Comparison of ENCODE assay signal across 8 cellular contexts in the genomic region with DNA sequence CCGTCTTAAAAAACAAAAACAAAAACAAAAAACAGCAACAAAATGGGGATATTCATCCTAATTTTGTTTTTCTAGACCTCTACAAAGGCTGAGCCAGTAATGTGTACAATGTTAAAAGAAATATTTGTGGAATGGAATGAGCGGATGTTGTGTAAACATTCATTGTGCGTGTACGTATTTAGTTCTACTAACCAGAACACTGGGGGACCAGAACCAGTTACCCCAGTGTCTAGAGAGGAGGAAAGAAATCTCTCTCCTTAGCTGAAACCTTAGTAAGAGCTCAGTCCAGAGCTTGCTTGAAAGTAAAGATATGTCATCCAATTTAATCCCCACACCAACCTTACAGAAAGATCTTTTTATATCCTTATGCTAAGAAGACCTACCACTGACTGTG.
A peak's percentile ranks its signal among the peaks of the same experiment; 100 is the strongest.
DNase-seq lines count a peak whose midpoint lies in the region; ATAC-seq and TF ChIP-seq lines count a peak whose summit lies in the region.

No MANE protein-coding gene starts in this region.

- H2AFZ ChIP-seq in OCI-LY7 (ENCODE audit: low read length): peak overlapping the region; percentile 77

- no peak overlapping the region for H3K4me3 Mint-ChIP-seq in dendritic cell treated with granulocyte-macrophage colony-stimulating factor and Interleukin-4, amounts not matched to agents 40 ng/mL and 50 ng/mL, for 4 days

- TF ChIP-seq CTCF in OCI-LY7 (conservative IDR thresholded peaks at IDR 0.05; ENCODE audit: low read length) (no peak), neutrophil (IDR thresholded peaks at IDR 0.05) (no peak)

- no peak for ATAC-seq in HG02970 (IDR thresholded peaks at IDR 0.05; ENCODE audit: low FRiP score, unreplicated experiment)

- no peaks in the 10 kb centered on the region for H3K36me3 ChIP-seq in BLaER1 treated with 17β-estradiol and CSF1 and Interleukin-3, amounts not matched to agents 10 nM and 100 nM
- no peaks in the 10 kb centered on the region for H3K36me3 ChIP-seq in OCI-LY7 (ENCODE audit: insufficient read depth, low read length)
- no peaks in the 10 kb centered on the region for H3K36me3 ChIP-seq in neutrophil

- H3K27me3 ChIP-seq in BLaER1 treated with 17β-estradiol and CSF1 and Interleukin-3, amounts not matched to agents 10 nM and 100 nM: no peaks in the 10 kb centered on the region
- H3K27me3 ChIP-seq in neutrophil: no peaks in the 10 kb centered on the region

- H3K9ac ChIP-seq in BLaER1 treated with 17β-estradiol and CSF1 and Interleukin-3, amounts not matched to agents 10 nM and 100 nM: peak overlapping the region; percentile 57 to 78 (median 73); a peak in 20 of 22 replicates

- peaks cover 78 to 100% (median 93%) of the 10 kb centered on the region in 10 experiments for H3K4me1 ChIP-seq in BLaER1 treated with 17β-estradiol and CSF1 and Interleukin-3, amounts not matched to agents 10 nM and 100 nM
- H3K4me1 ChIP-seq in OCI-LY7 (ENCODE audit: insufficient read depth, low read length, poor library complexity, severe bottlenecking) (peaks cover 60% of the 10 kb centered on the region), neutrophil (ENCODE audit: control insufficient read depth in 1 of 2, insufficient read depth in 1 of 2, low read depth in 1 of 2, low read length in 1 of 2) (peaks cover 76 to 100% of the 10 kb centered on the region in 2 experiments)

- no peaks in the 10 kb centered on the region for H4K20me1 ChIP-seq in BLaER1 treated with 17β-estradiol and CSF1 and Interleukin-3, amounts not matched to agents 10 nM and 100 nM
- H4K20me1 ChIP-seq in OCI-LY7 (ENCODE audit: insufficient read depth, low read length): no peaks in the 10 kb centered on the region

- POLR2A ChIA-PET in OCI-LY7 (lab: Charles Lee): interaction anchor here (0.6 to 2.0 kb wide), 5 partner anchors 17 to 48 kb away, joined by 3 to 7 read pairs (median 3); no protein-coding TSS in a partner anchor

- peak overlapping the region; percentile 88 to 95 (median 90) for H3K27ac ChIP-seq in BLaER1 treated with 17β-estradiol and CSF1 and Interleukin-3, amounts not matched to agents 10 nM and 100 nM
- H3K27ac ChIP-seq in OCI-LY7 (ENCODE audit: low read depth, low read length, poor library complexity, severe bottlenecking) (peak overlapping the region; percentile 12), neutrophil (peak overlapping the region; percentile 98)

- no peaks in the 10 kb centered on the region for H3K36me3 Mint-ChIP-seq in dendritic cell treated with granulocyte-macrophage colony-stimulating factor and Interleukin-4, amounts not matched to agents 40 ng/mL and 50 ng/mL, for 4 days (ENCODE audit: low read depth)

- peak overlapping the region; percentile 96 for H3K27ac Mint-ChIP-seq in dendritic cell treated with granulocyte-macrophage colony-stimulating factor and Interleukin-4, amounts not matched to agents 40 ng/mL and 50 ng/mL, for 4 days

- H3K4me2 ChIP-seq in BLaER1 treated with 17β-estradiol and CSF1 and Interleukin-3, amounts not matched to agents 10 nM and 100 nM: peak overlapping the region; percentile 55 to 85 (median 73)
- peak overlapping the region; percentile 50 for H3K4me2 ChIP-seq in OCI-LY7 (ENCODE audit: low read length)

- no peaks in the 10 kb centered on the region for H3K9me3 Mint-ChIP-seq in dendritic cell treated with granulocyte-macrophage colony-stimulating factor and Interleukin-4, amounts not matched to agents 40 ng/mL and 50 ng/mL, for 4 days

- BruUV-seq in OCI-LY7 (replicated peaks; lab: Mats Ljungman, UMichigan): no TSS peak

- DNase-seq in OCI-LY7 (ENCODE audit: low spot score) (no peak), G401 (ENCODE audit: low spot score) (no peak), iPS-NIHi11 (ENCODE audit: low spot score) (no peak), NCI-H2196 treated with DMSO at 0.1 percent for 48 hours (lab: John Stamatoyannopoulos, UW; ENCODE audit: unreplicated experiment) (no peak)

- peaks cover 82% of the 10 kb centered on the region for H3K4me1 Mint-ChIP-seq in dendritic cell treated with granulocyte-macrophage colony-stimulating factor and Interleukin-4, amounts not matched to agents 40 ng/mL and 50 ng/mL, for 4 days (ENCODE audit: low read depth)

- H3K4me3 ChIP-seq in BLaER1 treated with 17β-estradiol and CSF1 and Interleukin-3, amounts not matched to agents 10 nM and 100 nM: no peak overlapping the region
- H3K4me3 ChIP-seq in OCI-LY7 (ENCODE audit: low read depth, low read length, poor library complexity, severe bottlenecking): no peak overlapping the region
- peak overlapping the region; percentile 26 to 51 for H3K4me3 ChIP-seq in neutrophil (ENCODE audit: low read depth in 1 of 2, low read length in 1 of 2)

- intact Hi-C loops in OCI-LY7 (cut with micrococcal nuclease; ENCODE audit: unreplicated experiment): no loop called here
- intact Hi-C loops in dendritic cell treated with granulocyte-macrophage colony-stimulating factor and Interleukin-4, amounts not matched to agents 40 ng/mL and 50 ng/mL, for 4 days (cut with micrococcal nuclease): loop anchor here (10.0 kb wide), 1 partner anchor 103 kb away; a partner anchor contains a TSS

- H3K9me3 ChIP-seq in BLaER1 treated with 17β-estradiol and CSF1 and Interleukin-3, amounts not matched to agents 10 nM and 100 nM (replicated peaks in 1 of 11): no peaks in the 10 kb centered on the region
- no peaks in the 10 kb centered on the region for H3K9me3 ChIP-seq in OCI-LY7 (ENCODE audit: low read length)
- no peaks in the 10 kb centered on the region for H3K9me3 ChIP-seq in neutrophil

- CTCF ChIA-PET in OCI-LY7 (lab: Charles Lee; ENCODE audit: unreplicated experiment): interaction anchor here (0.6 kb wide), 1 partner anchor 54 kb away, joined by 3 read pairs; no protein-coding TSS in a partner anchor

- H3K27me3 Mint-ChIP-seq in dendritic cell treated with granulocyte-macrophage colony-stimulating factor and Interleukin-4, amounts not matched to agents 40 ng/mL and 50 ng/mL, for 4 days: no peaks in the 10 kb centered on the region

- H3K79me2 ChIP-seq in OCI-LY7 (ENCODE audit: insufficient read depth, low read depth, low read length): no peaks in the 10 kb centered on the region

- no peaks in the 10 kb centered on the region for H3K9me2 ChIP-seq in OCI-LY7 (ENCODE audit: insufficient read depth, low read length)

- in situ Hi-C loops in G401 (cut with HindIII; ENCODE audit: low sequenced_read_pairs): no loop called here

Comparison
In these comparisons a context has a peak if more than half of its experiments do, and no peak if none do; other contexts are left out.
1. H3K27ac ChIP-seq: peak in every context shown above with its lines; median percentile 98 in neutrophil; 90 in BLaER1 treated with 17β-estradiol and CSF1 and Interleukin-3, amounts not matched to agents 10 nM and 100 nM; 12 in OCI-LY7.
2. H3K4me3 ChIP-seq: peak in neutrophil (2 of 2); none in BLaER1 treated with 17β-estradiol and CSF1 and Interleukin-3, amounts not matched to agents 10 nM and 100 nM (0 of 10) and OCI-LY7 (single experiment).